ENCODE assay signal across 8 cellular contexts in genomic region chr10:92757066-92757716, GRCh38.
A peak's percentile ranks its signal among the peaks of the same experiment; 100 is the strongest.
DNase-seq lines count a peak whose midpoint lies in the region; ATAC-seq and TF ChIP-seq lines count a peak whose summit lies in the region.

No MANE protein-coding gene starts in this region.

- no peaks in the 10 kb centered on the region for H3K27me3 ChIP-seq in hepatocyte

- H3K9me2 ChIP-seq in hepatocyte (replicated peaks; ENCODE audit: insufficient read depth) = no peaks in the 10 kb centered on the region

- TF ChIP-seq CTCF in hepatocyte (IDR thresholded peaks at IDR 0.05; ENCODE audit: poor library complexity) = no peak

- no peaks in the 10 kb centered on the region for H3K9me3 ChIP-seq in hepatocyte (ENCODE audit: low read depth)

- H3K36me3 ChIP-seq in hepatocyte (replicated peaks; ENCODE audit: insufficient read depth, low read depth) = no peaks in the 10 kb centered on the region

- peak; percentile 32 for DNase-seq in GM04503 (ENCODE audit: low read depth)
- peak; percentile 33 for DNase-seq in HuH-7.5 (ENCODE audit: low spot score)
- peak; percentile 58 for DNase-seq in amniotic stem cell (lab: John Stamatoyannopoulos, UW)
- peak; percentile 42 for DNase-seq in hepatocyte (ENCODE audit: low spot score)
- DNase-seq in sciatic nerve (ENCODE audit: low spot score) = peak; percentile 86
- DNase-seq in NCI-H1436 treated with DMSO at 0.1 percent for 48 hours (lab: John Stamatoyannopoulos, UW) = no peak
- no peak for DNase-seq in activated T-cell treated with anti-CD3 and anti-CD28 coated beads, Interleukin-2, amount 50 U/mL, for 1 hour

- intact Hi-C loops in sciatic nerve (cut with DNase I) = no loop called here

- WGBS in hepatocyte (ENCODE audit: low lambda C conversion rate, missing lambda C conversion rate) = 62% methylated on average over 8 of the region's 8 CpGs

- H3K4me3 ChIP-seq in hepatocyte = no peak overlapping the region

- H3K4me2 ChIP-seq in hepatocyte = no peak overlapping the region

- ATAC-seq in GM21723 (IDR thresholded peaks at IDR 0.05; ENCODE audit: unreplicated experiment) (peak; percentile 79), sciatic nerve (peak; percentile 94)

- H3K4me1 ChIP-seq in hepatocyte (ENCODE audit: insufficient read depth) = peaks cover 14% of the 10 kb centered on the region

- H4K20me1 ChIP-seq in hepatocyte (ENCODE audit: insufficient read depth, poor library complexity, severe bottlenecking) = no peaks in the 10 kb centered on the region

- H2AFZ ChIP-seq in hepatocyte = no peak overlapping the region

- no peaks in the 10 kb centered on the region for H3K79me2 ChIP-seq in hepatocyte

- no peak overlapping the region for H3K27ac ChIP-seq in hepatocyte

Comparison
In these comparisons a context has a peak if more than half of its experiments do, and no peak if none do; other contexts are left out.
1. DNase-seq: peak in GM04503 (single experiment), HuH-7.5 (single experiment), amniotic stem cell (single experiment), hepatocyte (single experiment) and sciatic nerve (single experiment); none in NCI-H1436 treated with DMSO at 0.1 percent for 48 hours (single experiment) and activated T-cell treated with anti-CD3 and anti-CD28 coated beads, Interleukin-2, amount 50 U/mL, for 1 hour (single experiment).